Comparison of ENCODE assay signal across 19 cellular contexts in the genomic region with DNA sequence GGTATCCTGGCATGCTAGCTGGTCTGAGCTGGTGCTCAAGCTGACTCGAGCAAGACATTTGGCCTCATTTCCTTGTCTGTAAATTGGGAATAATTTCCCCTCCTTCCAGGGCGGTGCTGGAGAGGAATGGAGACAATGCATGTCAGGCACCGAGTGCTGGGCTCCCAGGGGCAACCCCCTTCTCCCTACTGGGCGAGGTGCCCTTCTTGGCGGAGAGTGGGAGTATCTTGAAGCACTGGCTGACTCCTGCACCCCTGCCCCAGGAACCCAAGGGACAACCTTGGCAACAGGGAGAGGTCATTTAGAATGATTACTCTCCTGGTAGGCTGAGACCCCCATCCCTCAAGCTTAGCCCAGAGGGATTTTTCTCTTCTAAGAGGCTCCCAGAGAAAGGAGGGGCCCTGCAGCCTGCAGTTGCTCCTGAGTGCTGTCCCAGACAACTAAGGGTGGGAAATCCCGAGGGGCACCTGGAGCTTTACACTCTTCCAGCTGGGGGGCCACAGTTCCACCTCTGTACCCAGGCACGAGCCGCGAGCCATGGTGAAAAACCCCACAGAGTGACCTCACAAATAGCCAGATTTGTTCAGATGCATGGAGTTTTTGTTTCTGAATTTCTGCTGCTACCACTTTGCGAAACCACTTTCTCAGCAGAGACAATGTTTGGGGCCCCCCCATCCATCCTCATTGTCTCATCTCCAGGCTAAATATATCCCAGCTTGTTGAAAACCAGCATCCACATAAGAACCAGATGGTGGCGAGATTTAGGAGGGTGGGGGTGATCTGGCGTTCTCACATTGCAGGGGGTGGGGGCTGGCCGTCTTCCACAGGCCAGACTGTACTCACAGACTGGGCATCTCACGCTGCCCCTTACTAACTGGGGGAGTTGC. TPM values are rescaled to one million over a fixed set of nuclear protein-coding genes. Genes with fewer than 3 reads are reported as not detected.
DNase-seq lines count a peak whose midpoint lies in the region; ATAC-seq and TF ChIP-seq lines count a peak whose summit lies in the region.
"Had no signal": no experiment of that assay in that cellular context is flagged by ENCODE, and none has a peak within 500 bp of the region (broad histone marks: within the 10 kb centered on the region; RNA-seq: fewer than 3 reads in every experiment).

No MANE protein-coding gene starts in this region.

- no peak overlapping the region for H3K9ac ChIP-seq in smooth muscle cell (ENCODE audit: low read depth)

- peaks cover 65% of the 10 kb centered on the region for H3K4me1 Mint-ChIP-seq in brain
- H3K4me1 Mint-ChIP-seq: T-cell had no signal

- 62% methylated on average over 14 of the region's 14 CpGs for WGBS in right cardiac atrium
- WGBS in smooth muscle cell (ENCODE audit: low lambda C conversion rate), result 80% methylated on average over 14 of the region's 14 CpGs

- peaks cover 4% of the 10 kb centered on the region for H3K27me3 Mint-ChIP-seq in brain

- H3K4me3 ChIP-seq in right cardiac atrium (ENCODE audit: low read length), result no peak overlapping the region
- no peak overlapping the region for H3K4me3 ChIP-seq in smooth muscle cell
- H3K4me3 ChIP-seq: ascending aorta, tibial nerve had no signal

- H3K9me3 Mint-ChIP-seq in brain, result peaks cover 0 to 2% (median 0%) of the 10 kb centered on the region in 5 experiments
- H3K9me3 Mint-ChIP-seq: CD4-positive, alpha-beta T cell; T-cell had no signal

- H4K20me1 ChIP-seq in smooth muscle cell (ENCODE audit: low read depth), result no peaks in the 10 kb centered on the region

- H3K4me2 ChIP-seq in smooth muscle cell, result no peak overlapping the region

- no peaks in the 10 kb centered on the region for H3K36me3 Mint-ChIP-seq in brain
- H3K36me3 Mint-ChIP-seq: T-cell had no signal

- TF ChIP-seq CTCF in brain (conservative IDR thresholded peaks at IDR 0.05) (no peak), smooth muscle cell (IDR thresholded peaks at IDR 0.05; ENCODE audit: borderline replicate concordance, insufficient read depth, poor library complexity, severe bottlenecking) (no peak)

- intact Hi-C loops in right cardiac atrium (cut with DNase I), result no loop called here

- H3K9me3 ChIP-seq in right cardiac atrium (ENCODE audit: control insufficient read depth, low read length), result no peaks in the 10 kb centered on the region
- H3K9me3 ChIP-seq in smooth muscle cell (replicated peaks; ENCODE audit: low read depth), result no peaks in the 10 kb centered on the region
- H3K9me3 ChIP-seq: ascending aorta, tibial nerve had no signal

- peak in 1 of 2 donors; percentile 48 for ATAC-seq in right cardiac atrium
- ATAC-seq: T-cell had no signal

- H3K4me1 ChIP-seq in right cardiac atrium (ENCODE audit: control insufficient read depth, insufficient read depth, low read length), result peaks cover 26% of the 10 kb centered on the region
- H3K4me1 ChIP-seq in smooth muscle cell (ENCODE audit: low read depth), result no peaks in the 10 kb centered on the region

- no peaks in the 10 kb centered on the region for H3K79me2 ChIP-seq in smooth muscle cell (ENCODE audit: low read depth)

- H3K27me3 ChIP-seq in right cardiac atrium (ENCODE audit: control insufficient read depth, insufficient read depth), result no peaks in the 10 kb centered on the region
- H3K27me3 ChIP-seq in smooth muscle cell (ENCODE audit: low read depth), result no peaks in the 10 kb centered on the region
- H3K27me3 ChIP-seq: ascending aorta, tibial nerve had no signal

- H3K4me3 Mint-ChIP-seq in brain, result no peak overlapping the region
- H3K4me3 Mint-ChIP-seq: CD4-positive, alpha-beta T cell; T-cell had no signal

- DNase-seq in activated effector memory CD4-positive, alpha-beta T cell treated with anti-CD3 and anti-CD28 coated beads, Interleukin-2, amount 50 U/mL, for 16 hours, result peak; percentile 44
- no peak for DNase-seq in activated effector memory CD4-positive, alpha-beta T cell treated with Interleukin-2 at 50 U/mL for 16 hours
- DNase-seq in right cardiac atrium (peak; percentile 19 to 76 (median 56)), smooth muscle cell (lab: John Stamatoyannopoulos, UW; ENCODE audit: unreplicated experiment) (no peak), NCI-H748 (lab: John Stamatoyannopoulos, UW; ENCODE audit: unreplicated experiment) (no peak), EL (no peak)
- DNase-seq: activated CD4-positive, CD25-positive, alpha-beta regulatory T cell; activated gamma-delta T cell; CD4-positive, alpha-beta T cell; cortex of kidney; islet precursor cell; NCI-H2029; NK-92 treated with Interleukin-12 subunit alpha and Interleukin-12 subunit beta, amount 100 ng/mL, for 24 hours; T-cell had no signal

- H3K27ac Mint-ChIP-seq in brain, result peak overlapping the region in 4 of 5 experiments; percentile 20 to 66 (median 54)
- H3K27ac Mint-ChIP-seq: CD4-positive, alpha-beta T cell; T-cell had no signal

- H3K27ac ChIP-seq in right cardiac atrium (ENCODE audit: low read length), result peak overlapping the region; percentile 21
- H3K27ac ChIP-seq in temporal lobe (ENCODE audit: low read depth, low read length), result peak overlapping the region; percentile 63
- no peak overlapping the region for H3K27ac ChIP-seq in smooth muscle cell (ENCODE audit: low read depth)
- H3K27ac ChIP-seq: ascending aorta, RWPE1, tibial nerve had no signal

- H3F3A ChIP-seq in smooth muscle cell (ENCODE audit: low read depth), result no peaks in the 10 kb centered on the region

- no peak overlapping the region for H2AFZ ChIP-seq in smooth muscle cell (ENCODE audit: low read depth)

- no peaks in the 10 kb centered on the region for H3K36me3 ChIP-seq in smooth muscle cell (ENCODE audit: low read depth)

RNA-seq across cellular contexts. Expression of gene ABTB1, which starts 44.8 kb away (rescaled TPM):
- polyA plus RNA-seq in brain (ENCODE audit: insufficient read depth, low read depth, low replicate concordance) (43.7 TPM), right cardiac atrium (38.2 TPM), smooth muscle cell (14.0 and 17.9 TPM in 2 replicates)
- total RNA-seq in right cardiac atrium (10 to 100 TPM; 20.2 to 47.1 (median 34.1) TPM), temporal lobe (8.4 TPM), smooth muscle cell (2.8 and 5.7 TPM in 2 replicates)

Comparison
In these comparisons a context has a peak if more than half of its experiments do, and no peak if none do; other contexts are left out.
1. DNase-seq: peak in activated effector memory CD4-positive, alpha-beta T cell treated with anti-CD3 and anti-CD28 coated beads, Interleukin-2, amount 50 U/mL, for 16 hours (single experiment) and right cardiac atrium (3 of 3); none in activated effector memory CD4-positive, alpha-beta T cell treated with Interleukin-2 at 50 U/mL for 16 hours (single experiment), smooth muscle cell (single experiment), NCI-H748 (single experiment) and EL (single experiment).